Comparison of ENCODE assay signal across 28 cellular contexts in the genomic region with DNA sequence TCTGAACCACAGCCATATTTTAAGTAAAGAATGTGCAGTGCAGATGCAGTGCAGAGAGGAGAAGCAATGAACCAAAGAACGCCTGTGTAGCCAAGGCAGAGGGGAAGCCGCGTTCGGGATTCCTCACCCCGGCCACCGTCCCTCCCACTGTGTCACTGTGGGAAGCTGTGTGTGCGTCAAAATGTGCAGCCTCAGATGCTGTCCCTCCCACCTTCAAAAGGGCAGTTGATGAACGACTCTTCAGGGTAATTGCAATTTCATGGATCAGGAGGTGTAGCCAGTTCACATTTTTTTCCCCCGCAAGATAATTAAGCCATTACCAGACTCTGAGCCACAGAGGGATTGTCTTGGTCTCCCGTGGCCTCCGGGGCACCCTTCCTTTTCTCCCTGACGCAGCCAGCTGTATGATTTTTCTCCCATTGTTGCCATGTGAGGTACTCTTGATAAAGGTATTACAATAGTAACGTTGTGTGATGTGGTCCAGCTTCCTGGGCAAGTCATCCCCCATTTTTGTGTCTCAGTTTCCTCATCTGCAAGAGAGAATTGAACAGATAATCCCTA.
DNase-seq lines count a peak whose midpoint lies in the region; ATAC-seq and TF ChIP-seq lines count a peak whose summit lies in the region.
"Had no signal": no experiment of that assay in that cellular context is flagged by ENCODE, and none has a peak within 500 bp of the region (broad histone marks: within the 10 kb centered on the region; RNA-seq: fewer than 3 reads in every experiment).

No MANE protein-coding gene starts in this region.

- no peaks in the 10 kb centered on the region for H3K79me2 ChIP-seq in mammary epithelial cell (ENCODE audit: insufficient read depth, low read length)

- POLR2A ChIA-PET in MCF 10A (lab: Yijun Ruan, JAX) = interaction anchor here (1.2 kb wide), 1 partner anchor 104 kb away, joined by 3 read pairs; no protein-coding TSS in a partner anchor

- in situ Hi-C loops in mammary epithelial cell (cut with MboI; ENCODE audit: low sequenced_read_pairs in 2 of 2) (no loop called here), gastrocnemius medialis (cut with MboI; ENCODE audit: low sequenced_read_pairs in 4 of 4) (loop anchor here in 2 of 4 donors (10.0 to 25.0 kb wide), 2 partner anchors 181 to 296 kb away; a partner anchor contains a TSS)

- H4K20me1 ChIP-seq in mammary epithelial cell (ENCODE audit: insufficient read depth, low read length) = no peaks in the 10 kb centered on the region

- TF ChIP-seq POLR2A in uterus (IDR thresholded peaks at IDR 0.05) (no peak), gastrocnemius medialis (IDR thresholded peaks at IDR 0.05) (no peak)

- intact Hi-C loops in MCF 10A (cut with micrococcal nuclease) = no loop called here
- intact Hi-C loops in mammary epithelial cell (cut with micrococcal nuclease) = no loop called here
- intact Hi-C loops in uterus (cut with DNase I; ENCODE audit: low total_unique reads) = no loop called here
- intact Hi-C loops in gastrocnemius medialis (cut with DNase I; ENCODE audit: low total_unique reads) = no loop called here

- no peaks in the 10 kb centered on the region for H3K9me3 Mint-ChIP-seq in MCF 10A (ENCODE audit: unreplicated experiment)
- H3K9me3 Mint-ChIP-seq: mesothelial cell of epicardium; T-helper 1 cell treated with Interleukin-12 subunit alpha and Interleukin-12 subunit beta and Interleukin-4 antibody, amounts not matched to agents 30 μg/mL and 1 μg/mL, for 36 hours had no signal

- no peaks in the 10 kb centered on the region for H3K27me3 ChIP-seq in mammary epithelial cell (ENCODE audit: insufficient read depth, low read length)
- H3K27me3 ChIP-seq in SJCRH30 = no peaks in the 10 kb centered on the region
- H3K27me3 ChIP-seq in uterus = peaks cover 0 to 3% of the 10 kb centered on the region in 2 donors
- peaks cover 4 to 33% (median 29%) of the 10 kb centered on the region in 3 donors for H3K27me3 ChIP-seq in gastrocnemius medialis
- H3K27me3 ChIP-seq: Peyer's patch had no signal

- no peaks in the 10 kb centered on the region for H3K27me3 Mint-ChIP-seq in MCF 10A (ENCODE audit: insufficient read depth, unreplicated experiment)
- H3K27me3 Mint-ChIP-seq: activated CD8-positive, alpha-beta memory T cell treated with anti-CD3 and anti-CD28 coated beads, Interleukin-2, amount 10 ng/mL, durations not matched to agents 7 days and 5 days had no signal

- no peak for ATAC-seq in gastrocnemius medialis
- ATAC-seq: activated CD8-positive, alpha-beta memory T cell treated with anti-CD3 and anti-CD28 coated beads, Interleukin-2, amount 10 ng/mL, durations not matched to agents 7 days and 5 days; activated T-cell treated with anti-CD3 and anti-CD28 coated beads, Interleukin-2, amount 50 U/mL, for 72 hours; left ventricle myocardium superior had no signal

- no peak overlapping the region for H3K9ac ChIP-seq in mammary epithelial cell (ENCODE audit: insufficient read depth, low read length)

- BruUV-seq in MCF 10A (replicated peaks; lab: Mats Ljungman, UMichigan) = no TSS peak
- no TSS peak for BruUV-seq in mammary epithelial cell (replicated peaks; lab: Mats Ljungman, UMichigan)

- CTCF ChIA-PET in MCF 10A (lab: Yijun Ruan, JAX) (interaction anchor here (0.6 kb wide), 1 partner anchor 29 kb away, joined by 3 read pairs; no protein-coding TSS in a partner anchor), mammary epithelial cell (lab: Charles Lee; ENCODE audit: low non-redundant PET) (no interaction called here)

- no peak overlapping the region for H2AFZ ChIP-seq in mammary epithelial cell (ENCODE audit: low read depth, low read length)

- no peaks in the 10 kb centered on the region for H3K36me3 Mint-ChIP-seq in MCF 10A (ENCODE audit: insufficient read depth, unreplicated experiment)
- H3K36me3 Mint-ChIP-seq: activated CD8-positive, alpha-beta memory T cell treated with anti-CD3 and anti-CD28 coated beads, Interleukin-2, amount 10 ng/mL, durations not matched to agents 7 days and 5 days; CD4-positive, alpha-beta memory T cell; mesothelial cell of epicardium had no signal

- H3K4me1 ChIP-seq in mammary epithelial cell (ENCODE audit: insufficient read depth, low read length) (peaks cover 18% of the 10 kb centered on the region), SJCRH30 (peaks cover 52% of the 10 kb centered on the region), uterus (no peaks in the 10 kb centered on the region), gastrocnemius medialis (no peaks in the 10 kb centered on the region)
- H3K4me1 ChIP-seq: Peyer's patch, tibial nerve had no signal

- DNase-seq in MCF 10A (ENCODE audit: unreplicated experiment) (no peak), mammary epithelial cell (no peak), SJCRH30 (peak; percentile 88 to 94), kidney glomerular epithelial cell (lab: John Stamatoyannopoulos, UW) (peak; percentile 84), uterus (no peak), gastrocnemius medialis (no peak), SHP77 (lab: John Stamatoyannopoulos, UW) (no peak), islet precursor cell (no peak)
- DNase-seq: 8988T; activated CD4-positive, alpha-beta T cell treated with anti-CD3 and anti-CD28 coated beads, Interleukin-2, amount 50 U/mL, for 4 hours; activated CD4-positive, CD25-positive, alpha-beta regulatory T cell; activated CD8-positive, alpha-beta memory T cell treated with anti-CD3 and anti-CD28 coated beads, Interleukin-2, amount 10 ng/mL, durations not matched to agents 7 days and 5 days; activated naive CD4-positive, alpha-beta T cell treated with Interleukin-2 at 50 U/mL for 16 hours; activated T-cell treated with anti-CD3 and anti-CD28 coated beads, Interleukin-2, amount 50 U/mL, for 72 hours; CD4-positive, alpha-beta memory T cell; DMS 273 treated with DMSO at 0.1 percent for 48 hours; left ventricle myocardium superior; NCI-H1048; NCI-H1694; NCI-H446 treated with DMSO at 0.1 percent for 48 hours; NCI-H82; stimulated activated CD4-positive, alpha-beta T cell treated with anti-CD3 and anti-CD28 coated beads, Interleukin-4, amount 100 ng/mL, for 24 hours had no signal

- no peak overlapping the region for H3K4me3 Mint-ChIP-seq in MCF 10A (ENCODE audit: unreplicated experiment)
- H3K4me3 Mint-ChIP-seq: activated CD8-positive, alpha-beta memory T cell treated with anti-CD3 and anti-CD28 coated beads, Interleukin-2, amount 10 ng/mL, durations not matched to agents 7 days and 5 days; activated T-cell treated with anti-CD3 and anti-CD28 coated beads, Interleukin-2, amount 50 U/mL, for 72 hours; B cell; CD4-positive, alpha-beta memory T cell; mesothelial cell of epicardium; T-helper 1 cell treated with Interleukin-12 subunit alpha and Interleukin-12 subunit beta and Interleukin-4 antibody, amounts not matched to agents 30 μg/mL and 1 μg/mL, for 36 hours had no signal

- H3K4me1 Mint-ChIP-seq in MCF 10A (ENCODE audit: insufficient read depth, unreplicated experiment) = peaks cover 16% of the 10 kb centered on the region
- H3K4me1 Mint-ChIP-seq: activated CD8-positive, alpha-beta memory T cell treated with anti-CD3 and anti-CD28 coated beads, Interleukin-2, amount 10 ng/mL, durations not matched to agents 7 days and 5 days; B cell; CD4-positive, alpha-beta memory T cell had no signal

- dilution Hi-C loops in mammary epithelial cell (cut with HindIII; ENCODE audit: low sequenced_read_pairs) = no loop called here

- H3K27ac Mint-ChIP-seq in MCF 10A (ENCODE audit: low read depth, unreplicated experiment) = peak overlapping the region; percentile 37
- H3K27ac Mint-ChIP-seq: activated CD8-positive, alpha-beta memory T cell treated with anti-CD3 and anti-CD28 coated beads, Interleukin-2, amount 10 ng/mL, durations not matched to agents 7 days and 5 days; activated T-cell treated with anti-CD3 and anti-CD28 coated beads, Interleukin-2, amount 50 U/mL, for 72 hours; CD4-positive, alpha-beta memory T cell; mesothelial cell of epicardium; T-helper 1 cell treated with Interleukin-12 subunit alpha and Interleukin-12 subunit beta and Interleukin-4 antibody, amounts not matched to agents 30 μg/mL and 1 μg/mL, for 36 hours had no signal

- H3K36me3 ChIP-seq in mammary epithelial cell (ENCODE audit: insufficient read depth, low read length) (no peaks in the 10 kb centered on the region), SJCRH30 (no peaks in the 10 kb centered on the region), uterus (no peaks in the 10 kb centered on the region), gastrocnemius medialis (no peaks in the 10 kb centered on the region)
- H3K36me3 ChIP-seq: Peyer's patch, tibial nerve had no signal

- TF ChIP-seq CTCF in MCF 10A (IDR thresholded peaks at IDR 0.05; ENCODE audit: unreplicated experiment) (no peak), mammary epithelial cell (conservative IDR thresholded peaks at IDR 0.05 in 1 of 2, IDR thresholded peaks at IDR 0.05 in 1 of 2; ENCODE audit: extremely low read depth in 1 of 2, insufficient read depth in 1 of 2, low read depth in 1 of 2, low read length in 2 of 2) (no peak), uterus (IDR thresholded peaks at IDR 0.05) (no peak), gastrocnemius medialis (IDR thresholded peaks at IDR 0.05 in 4 of 5, conservative IDR thresholded peaks at IDR 0.05 in 1 of 5) (no peak)

- H3K27ac ChIP-seq in mammary epithelial cell (ENCODE audit: insufficient read depth, low read depth, low read length) (no peak overlapping the region), SJCRH30 (peak overlapping the region; percentile 95), uterus (no peak overlapping the region), gastrocnemius medialis (no peak overlapping the region)
- H3K27ac ChIP-seq: Peyer's patch, SK-N-MC, tibial nerve had no signal

- H3K9me3 ChIP-seq in mammary epithelial cell (replicated peaks; ENCODE audit: insufficient read depth, low read length) (no peaks in the 10 kb centered on the region), SJCRH30 (replicated peaks) (no peaks in the 10 kb centered on the region; the same call in 1 of the 2 replicates), uterus (no peaks in the 10 kb centered on the region), gastrocnemius medialis (no peaks in the 10 kb centered on the region)
- H3K9me3 ChIP-seq: Peyer's patch had no signal

- H3K4me3 ChIP-seq in mammary epithelial cell (replicated peaks in 1 of 3; ENCODE audit: insufficient read depth in 1 of 3, low read depth in 2 of 3, low read length in 3 of 3) (no peak overlapping the region), SJCRH30 (no peak overlapping the region), uterus (no peak overlapping the region), gastrocnemius medialis (no peak overlapping the region)
- H3K4me3 ChIP-seq: Peyer's patch, SK-N-MC, tibial nerve had no signal

- 93% methylated on average over 10 of the region's 13 CpGs for WGBS in mammary epithelial cell (ENCODE audit: low coverage, missing lambda C conversion rate)

- H3K4me2 ChIP-seq in mammary epithelial cell (ENCODE audit: insufficient read depth, low read depth, low read length) = no peak overlapping the region

Comparison
In these comparisons a context has a peak if more than half of its experiments do, and no peak if none do; other contexts are left out.
1. DNase-seq: peak in SJCRH30 (2 of 2) and kidney glomerular epithelial cell (single experiment); none in MCF 10A (single experiment), mammary epithelial cell (single experiment), uterus (0 of 2), gastrocnemius medialis (0 of 2), SHP77 (0 of 2) and islet precursor cell (single experiment).